In the genomic region with DNA sequence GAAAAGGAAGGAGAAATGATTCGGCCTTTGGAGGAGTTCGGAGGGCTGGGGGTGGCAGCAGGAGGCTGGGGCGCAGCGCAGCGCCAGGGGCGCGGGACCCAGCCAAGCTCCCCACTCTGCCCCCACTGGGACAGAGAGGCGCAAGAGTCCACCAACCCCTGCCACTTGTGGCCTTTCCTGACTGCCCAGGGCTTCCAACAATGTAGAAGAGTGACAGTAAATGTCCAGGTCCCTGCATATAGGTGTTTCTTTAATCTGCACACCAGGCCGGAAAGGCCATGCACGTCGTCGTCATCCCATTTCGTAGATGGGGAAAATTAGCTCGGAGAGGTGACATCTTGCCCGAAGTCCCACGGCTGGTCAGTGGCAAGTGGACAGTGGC, we compare ENCODE assay signal across 10 cellular contexts.
DNase-seq lines count a peak whose midpoint lies in the region.
"Had no signal": no experiment of that assay in that cellular context is flagged by ENCODE, and none has a peak within 500 bp of the region (broad histone marks: within the 10 kb centered on the region; RNA-seq: fewer than 3 reads in every experiment).

No MANE protein-coding gene starts in this region.

- no peaks in the 10 kb centered on the region for H3K9me3 ChIP-seq in adipocyte (ENCODE audit: control insufficient read depth, low read length)
- H3K9me3 ChIP-seq in iPS DF 6.9 (ENCODE audit: control insufficient read depth, insufficient read depth, low read length), result no peaks in the 10 kb centered on the region

- DNase-seq in H7 (peak; percentile 69), adipocyte (ENCODE audit: low read depth) (no peak), iPS DF 6.9 (ENCODE audit: low read depth, low spot score) (no peak), NCI-H446 treated with DMSO at 0.1 percent for 48 hours (lab: John Stamatoyannopoulos, UW) (no peak), globus pallidus (ENCODE audit: low spot score) (no peak), NCI-H128 (lab: John Stamatoyannopoulos, UW; ENCODE audit: unreplicated experiment) (no peak)
- DNase-seq in stimulated activated CD4-positive, alpha-beta T cell treated with anti-CD3 and anti-CD28 coated beads, Interleukin-2, amount 100 ng/mL, for 24 hours, result no peak
- DNase-seq: erythroblast, NCI-H524 treated with DMSO at 0.1 percent for 48 hours had no signal

- no peak overlapping the region for H3K27ac ChIP-seq in iPS DF 6.9 (ENCODE audit: low read length)
- H3K27ac ChIP-seq in rectal smooth muscle tissue (ENCODE audit: low read depth, low read length), result no peak overlapping the region

- H3K27me3 ChIP-seq in H7 (ENCODE audit: control insufficient read depth, insufficient read depth, low read length) (peaks cover 51% of the 10 kb centered on the region), adipocyte (replicated peaks; ENCODE audit: control insufficient read depth, insufficient read depth, low read length) (peaks cover 38% of the 10 kb centered on the region), iPS DF 6.9 (ENCODE audit: control insufficient read depth, insufficient read depth, low read length) (peaks cover 7% of the 10 kb centered on the region; the same call in 1 of the 2 replicates), rectal smooth muscle tissue (ENCODE audit: control insufficient read depth, insufficient read depth, low read length) (peaks cover 13% of the 10 kb centered on the region)

- peaks cover 24% of the 10 kb centered on the region for H3K4me1 ChIP-seq in adipocyte (ENCODE audit: control insufficient read depth, insufficient read depth, low read length)
- peaks cover 4% of the 10 kb centered on the region for H3K4me1 ChIP-seq in iPS DF 6.9 (ENCODE audit: control insufficient read depth, insufficient read depth, low read length)
- H3K4me1 ChIP-seq in rectal smooth muscle tissue (ENCODE audit: control insufficient read depth, insufficient read depth, low read length), result no peaks in the 10 kb centered on the region

- peak overlapping the region; percentile 9 for H3K9ac ChIP-seq in adipocyte (ENCODE audit: low read length)
- H3K9ac ChIP-seq in rectal smooth muscle tissue (ENCODE audit: low read length), result no peak overlapping the region

- no CpG with 5 or more reads among the region's 16 CpGs for WGBS in iPS DF 6.9 (ENCODE audit: insufficient coverage, insufficient read length)

- no peaks in the 10 kb centered on the region for H3K36me3 ChIP-seq in H7 (replicated peaks; ENCODE audit: control insufficient read depth, insufficient read depth, low read length)
- H3K36me3 ChIP-seq in adipocyte (ENCODE audit: control insufficient read depth, insufficient read depth, low read length, severe bottlenecking), result no peaks in the 10 kb centered on the region
- H3K36me3 ChIP-seq in iPS DF 6.9 (ENCODE audit: control insufficient read depth, insufficient read depth, low read length), result no peaks in the 10 kb centered on the region
- H3K36me3 ChIP-seq in rectal smooth muscle tissue (ENCODE audit: control insufficient read depth, insufficient read depth, low read length), result no peaks in the 10 kb centered on the region

- peak overlapping the region; percentile 55 for H3K4me3 ChIP-seq in H7 (ENCODE audit: insufficient read depth, low read depth, low read length)
- H3K4me3 ChIP-seq in adipocyte (ENCODE audit: low read length), result peak overlapping the region; percentile 57
- peak overlapping the region; percentile 52 for H3K4me3 ChIP-seq in iPS DF 6.9 (ENCODE audit: low read length)
- peak overlapping the region; percentile 58 for H3K4me3 ChIP-seq in rectal smooth muscle tissue (ENCODE audit: low read length)
